ENCODE assay signal across 9 cellular contexts in the genomic region with DNA sequence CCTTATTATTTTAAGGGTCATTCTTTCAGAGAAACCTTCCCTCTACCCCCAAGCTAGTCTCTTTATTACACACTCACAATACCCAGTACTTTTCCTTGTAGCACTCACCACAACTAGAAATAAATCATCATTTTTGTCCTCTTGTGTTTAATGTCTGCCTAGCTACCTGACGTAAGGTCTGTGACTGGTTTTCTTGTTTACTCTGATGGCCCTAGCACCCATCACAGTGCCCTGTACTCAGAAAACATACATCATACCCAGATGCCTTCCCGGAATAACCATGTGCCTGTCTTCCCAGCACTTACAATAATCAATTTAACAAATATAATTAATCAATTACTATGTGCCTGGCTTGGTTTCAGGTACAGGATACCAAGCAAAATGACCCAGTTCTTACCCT. TPM values are rescaled to one million over a fixed set of nuclear protein-coding genes. Genes with fewer than 3 reads are reported as not detected.
DNase-seq lines count a peak whose midpoint lies in the region; ATAC-seq and TF ChIP-seq lines count a peak whose summit lies in the region.
"Had no signal": no experiment of that assay in that cellular context is flagged by ENCODE, and none has a peak within 500 bp of the region (broad histone marks: within the 10 kb centered on the region; RNA-seq: fewer than 3 reads in every experiment).

No MANE protein-coding gene starts in this region.

- H3K27ac ChIP-seq in foreskin keratinocyte = peak overlapping the region; percentile 75

- no peak overlapping the region for H3K4me3 Mint-ChIP-seq in activated CD8-positive, alpha-beta memory T cell treated with anti-CD3 and anti-CD28 coated beads, Interleukin-2, amount 10 ng/mL, durations not matched to agents 7 days and 5 days
- peak overlapping the region; percentile 56 for H3K4me3 Mint-ChIP-seq in activated CD8-positive, alpha-beta T cell treated with anti-CD3 and anti-CD28 coated beads, Interleukin-2, amount 10 ng/mL, durations not matched to agents 7 days and 5 days

- peaks cover 27% of the 10 kb centered on the region for H3K4me1 ChIP-seq in foreskin keratinocyte

- peak overlapping the region; percentile 89 for H3K27ac Mint-ChIP-seq in activated CD8-positive, alpha-beta memory T cell treated with anti-CD3 and anti-CD28 coated beads, Interleukin-2, amount 10 ng/mL, durations not matched to agents 7 days and 5 days
- peak overlapping the region; percentile 88 for H3K27ac Mint-ChIP-seq in activated CD8-positive, alpha-beta T cell treated with anti-CD3 and anti-CD28 coated beads, Interleukin-2, amount 10 ng/mL, durations not matched to agents 7 days and 5 days

- POLR2A ChIA-PET in activated CD8-positive, alpha-beta T cell treated with anti-CD3 and anti-CD28 coated beads, Interleukin-2, amount 10 ng/mL, durations not matched to agents 7 days and 5 days (lab: Charles Lee) = interaction anchor here (0.9 to 5.7 kb wide), 5 partner anchors 11 to 88 kb away, joined by 3 to 46 read pairs (median 9); a partner anchor contains a TSS

- no peak for TF ChIP-seq CTCF in foreskin keratinocyte (conservative IDR thresholded peaks at IDR 0.05)

- H3K9me3 Mint-ChIP-seq in activated CD8-positive, alpha-beta memory T cell treated with anti-CD3 and anti-CD28 coated beads, Interleukin-2, amount 10 ng/mL, durations not matched to agents 7 days and 5 days (ENCODE audit: low read depth) = no peaks in the 10 kb centered on the region
- no peaks in the 10 kb centered on the region for H3K9me3 Mint-ChIP-seq in activated CD8-positive, alpha-beta T cell treated with anti-CD3 and anti-CD28 coated beads, Interleukin-2, amount 10 ng/mL, durations not matched to agents 7 days and 5 days (ENCODE audit: insufficient read depth)

- H3K27me3 ChIP-seq in foreskin keratinocyte = no peaks in the 10 kb centered on the region

- H3K27me3 Mint-ChIP-seq in activated CD8-positive, alpha-beta memory T cell treated with anti-CD3 and anti-CD28 coated beads, Interleukin-2, amount 10 ng/mL, durations not matched to agents 7 days and 5 days = no peaks in the 10 kb centered on the region
- no peaks in the 10 kb centered on the region for H3K27me3 Mint-ChIP-seq in activated CD8-positive, alpha-beta T cell treated with anti-CD3 and anti-CD28 coated beads, Interleukin-2, amount 10 ng/mL, durations not matched to agents 7 days and 5 days (ENCODE audit: low read depth)

- no peak for DNase-seq in activated CD8-positive, alpha-beta memory T cell treated with anti-CD3 and anti-CD28 coated beads, Interleukin-2, amount 10 ng/mL, durations not matched to agents 7 days and 5 days
- DNase-seq in activated CD8-positive, alpha-beta memory T cell treated with anti-CD3 and anti-CD28 coated beads, Interleukin-2, amount 50 U/mL, for 4 hours = no peak
- no peak for DNase-seq in activated CD8-positive, alpha-beta T cell treated with anti-CD3 and anti-CD28 coated beads, Interleukin-2, amount 10 ng/mL, durations not matched to agents 7 days and 5 days
- DNase-seq in foreskin keratinocyte (peak in 1 of 2 donors; percentile 70), NCI-H524 treated with DMSO at 0.1 percent for 48 hours (lab: John Stamatoyannopoulos, UW) (no peak), GOT3 (lab: John Stamatoyannopoulos, UW) (no peak), midbrain (lab: John Stamatoyannopoulos, UW) (no peak)
- no peak for DNase-seq in stimulated activated naive CD8-positive, alpha-beta T cell treated with anti-CD3 and anti-CD28 coated beads, Interleukin-15, Interleukin-2, amounts not matched to agents 100 U/mL and 50 U/mL, for 24 hours
- DNase-seq: NCI-H2171 had no signal

- H3K36me3 Mint-ChIP-seq in activated CD8-positive, alpha-beta memory T cell treated with anti-CD3 and anti-CD28 coated beads, Interleukin-2, amount 10 ng/mL, durations not matched to agents 7 days and 5 days = peaks cover 3% of the 10 kb centered on the region
- peaks cover 6% of the 10 kb centered on the region for H3K36me3 Mint-ChIP-seq in activated CD8-positive, alpha-beta T cell treated with anti-CD3 and anti-CD28 coated beads, Interleukin-2, amount 10 ng/mL, durations not matched to agents 7 days and 5 days (ENCODE audit: low read depth)

- no peak for ATAC-seq in activated CD8-positive, alpha-beta memory T cell treated with anti-CD3 and anti-CD28 coated beads, Interleukin-2, amount 10 ng/mL, durations not matched to agents 7 days and 5 days
- no peak for ATAC-seq in activated CD8-positive, alpha-beta T cell treated with anti-CD3 and anti-CD28 coated beads, Interleukin-2, amount 10 ng/mL, durations not matched to agents 7 days and 5 days
- peak; percentile 5 for ATAC-seq in foreskin keratinocyte
- peak; percentile 39 for ATAC-seq in stimulated activated naive CD8-positive, alpha-beta T cell treated with anti-CD3 and anti-CD28 coated beads, Interleukin-15, Interleukin-2, amounts not matched to agents 100 U/mL and 50 U/mL, for 24 hours

- CTCF ChIA-PET in activated CD8-positive, alpha-beta memory T cell treated with anti-CD3 and anti-CD28 coated beads, Interleukin-2, amount 10 ng/mL, durations not matched to agents 7 days and 5 days (lab: Charles Lee) = interaction anchor here (0.8 to 5.3 kb wide), 6 partner anchors 18 to 310 kb away, joined by 3 to 30 read pairs (median 3); a partner anchor contains a TSS
- CTCF ChIA-PET in activated CD8-positive, alpha-beta T cell treated with anti-CD3 and anti-CD28 coated beads, Interleukin-2, amount 10 ng/mL, durations not matched to agents 7 days and 5 days (lab: Charles Lee) = interaction anchor here (0.9 to 1.8 kb wide), 5 partner anchors 11 to 52 kb away, joined by 3 to 11 read pairs (median 7); no protein-coding TSS in a partner anchor

- peaks cover 66% of the 10 kb centered on the region for H3K4me1 Mint-ChIP-seq in activated CD8-positive, alpha-beta memory T cell treated with anti-CD3 and anti-CD28 coated beads, Interleukin-2, amount 10 ng/mL, durations not matched to agents 7 days and 5 days
- peaks cover 85% of the 10 kb centered on the region for H3K4me1 Mint-ChIP-seq in activated CD8-positive, alpha-beta T cell treated with anti-CD3 and anti-CD28 coated beads, Interleukin-2, amount 10 ng/mL, durations not matched to agents 7 days and 5 days (ENCODE audit: low read depth)

RNA-seq across cellular contexts. Expression of a gene that starts 25.8 kb away (rescaled TPM):
- total RNA-seq in activated CD8-positive, alpha-beta memory T cell treated with anti-CD3 and anti-CD28 coated beads, Interleukin-2, amount 10 ng/mL, durations not matched to agents 7 days and 5 days = 10 to 100 TPM in 1 of 2 experiments, 1 to 10 TPM in 1; 10.0 to 62.7 TPM
- 10 to 100 TPM; 76.6 to 82.9 TPM for total RNA-seq in activated CD8-positive, alpha-beta T cell treated with anti-CD3 and anti-CD28 coated beads, Interleukin-2, amount 10 ng/mL, durations not matched to agents 7 days and 5 days
- total RNA-seq in foreskin keratinocyte = 279 and 373 TPM in 2 replicates
- 343 and 439 TPM in 2 replicates for polyA plus RNA-seq in foreskin keratinocyte

RNA-seq across cellular contexts. Expression of a gene that starts 27.7 kb away (rescaled TPM):
- 100 to 1,000 TPM; 165 to 184 TPM for total RNA-seq in activated CD8-positive, alpha-beta memory T cell treated with anti-CD3 and anti-CD28 coated beads, Interleukin-2, amount 10 ng/mL, durations not matched to agents 7 days and 5 days
- 100 to 1,000 TPM; 314 to 317 TPM for total RNA-seq in activated CD8-positive, alpha-beta T cell treated with anti-CD3 and anti-CD28 coated beads, Interleukin-2, amount 10 ng/mL, durations not matched to agents 7 days and 5 days
- total RNA-seq in foreskin keratinocyte = 50.0 and 62.6 TPM in 2 replicates
- polyA plus RNA-seq in foreskin keratinocyte = 57.4 and 72.2 TPM in 2 replicates

RNA-seq across cellular contexts. Expression of a gene that starts 50.0 kb away (rescaled TPM):
- total RNA-seq in activated CD8-positive, alpha-beta memory T cell treated with anti-CD3 and anti-CD28 coated beads, Interleukin-2, amount 10 ng/mL, durations not matched to agents 7 days and 5 days = 1,000 to 10,000 TPM; 1,499 to 1,522 TPM
- total RNA-seq in activated CD8-positive, alpha-beta T cell treated with anti-CD3 and anti-CD28 coated beads, Interleukin-2, amount 10 ng/mL, durations not matched to agents 7 days and 5 days = 1,000 to 10,000 TPM; 1,638 to 1,703 TPM
- total RNA-seq in foreskin keratinocyte = 1,201 and 1,290 TPM in 2 replicates
- polyA plus RNA-seq in foreskin keratinocyte = 1,224 and 1,454 TPM in 2 replicates

RNA-seq across cellular contexts. Expression of a gene that starts 53.1 kb away (rescaled TPM):
- 10 to 100 TPM; 67.4 to 83.9 TPM for total RNA-seq in activated CD8-positive, alpha-beta memory T cell treated with anti-CD3 and anti-CD28 coated beads, Interleukin-2, amount 10 ng/mL, durations not matched to agents 7 days and 5 days
- total RNA-seq in activated CD8-positive, alpha-beta T cell treated with anti-CD3 and anti-CD28 coated beads, Interleukin-2, amount 10 ng/mL, durations not matched to agents 7 days and 5 days = 10 to 100 TPM; 48.5 to 52.4 TPM
- 24.8 and 27.4 TPM in 2 replicates for total RNA-seq in foreskin keratinocyte
- polyA plus RNA-seq in foreskin keratinocyte = 13.9 and 15.8 TPM in 2 replicates

Comparison
In these comparisons a context has a peak if more than half of its experiments do, and no peak if none do; other contexts are left out.
1. ATAC-seq: peak in foreskin keratinocyte (single experiment) and stimulated activated naive CD8-positive, alpha-beta T cell treated with anti-CD3 and anti-CD28 coated beads, Interleukin-15, Interleukin-2, amounts not matched to agents 100 U/mL and 50 U/mL, for 24 hours (single experiment); none in activated CD8-positive, alpha-beta memory T cell treated with anti-CD3 and anti-CD28 coated beads, Interleukin-2, amount 10 ng/mL, durations not matched to agents 7 days and 5 days (single experiment) and activated CD8-positive, alpha-beta T cell treated with anti-CD3 and anti-CD28 coated beads, Interleukin-2, amount 10 ng/mL, durations not matched to agents 7 days and 5 days (single experiment).